In genomic region chr3:88779482-88779881, GRCh38 we compare ENCODE assay signal across 21 cellular contexts.
"Had no signal": no experiment of that assay in that cellular context is flagged by ENCODE, and none has a peak within 500 bp of the region (broad histone marks: within the 10 kb centered on the region; RNA-seq: fewer than 3 reads in every experiment).

No MANE protein-coding gene starts in this region.

- H2AFZ ChIP-seq: hepatocyte had no signal

- FAIRE-seq: pancreas had no signal

- H3K4me2 ChIP-seq: hepatocyte had no signal

- H3K27ac ChIP-seq: hepatocyte, left ventricle myocardium inferior, pancreas, prostate gland, skin epidermis, spleen, suprapubic skin, thoracic aorta, tibial artery, upper lobe of right lung had no signal

- ATAC-seq: naive thymus-derived CD8-positive, alpha-beta T cell; pancreas; right cardiac atrium; sciatic nerve; stimulated activated effector memory CD8-positive, alpha-beta T cell treated with anti-CD3 and anti-CD28 coated beads, Interleukin-12 subunit alpha, Interleukin-12 subunit beta, amount 100 ng/mL, for 72 hours; upper lobe of right lung had no signal

- H3K9me3 ChIP-seq: pancreas, prostate gland, suprapubic skin, thoracic aorta, tibial artery had no signal

- H3K79me2 ChIP-seq: hepatocyte had no signal

- H3K4me3 ChIP-seq: hepatocyte, left ventricle myocardium inferior, lung, pancreas, prostate gland, skin epidermis, spleen, suprapubic skin, thoracic aorta, tibial artery, upper lobe of right lung had no signal

- H3K4me1 ChIP-seq: left ventricle myocardium inferior, pancreas, prostate gland, spleen, suprapubic skin, tibial artery, upper lobe of right lung had no signal

- DNase-seq: islet precursor cell; left ventricle myocardium inferior; naive thymus-derived CD8-positive, alpha-beta T cell; nucleus accumbens; pancreas; retina; right cardiac atrium; spleen; stimulated activated CD4-positive, alpha-beta T cell treated with anti-CD3 and anti-CD28 coated beads, Interleukin-4, amount 100 ng/mL, for 24 hours; stimulated activated naive CD4-positive, alpha-beta T cell; tibial artery; trophoblast cell; upper lobe of right lung had no signal

- H3K36me3 ChIP-seq: left ventricle myocardium inferior, pancreas, prostate gland, spleen, suprapubic skin, thoracic aorta, tibial artery, upper lobe of right lung had no signal

- H3K27me3 ChIP-seq: hepatocyte, pancreas, spleen, suprapubic skin, tibial artery, upper lobe of right lung had no signal
